Comparison of ENCODE assay signal across 7 cellular contexts in genomic region chr13:82364525-82364924, GRCh38.
"Had no signal": no experiment of that assay in that cellular context is flagged by ENCODE, and none has a peak within 500 bp of the region (broad histone marks: within the 10 kb centered on the region; RNA-seq: fewer than 3 reads in every experiment).

No MANE protein-coding gene starts in this region.

- H3K9ac ChIP-seq: GM23248 had no signal

- FAIRE-seq: H54 had no signal

- H3K27ac ChIP-seq: GM23248, HL-60 had no signal

- H3K4me3 ChIP-seq: GM23248 had no signal

- DNase-seq: GM23248, GOT3, H9, HCEC 1CT, KG1 had no signal

- H2AFZ ChIP-seq: GM23248 had no signal
